Comparison of ENCODE assay signal across 1 cellular context in genomic region chr18:31610841-31611240, GRCh38.
TF ChIP-seq lines count a peak whose summit lies in the region.

No MANE protein-coding gene starts in this region.

TF ChIP-seq in GM23338, 12 proteins besides CTCF, POLR2A, EP300 and RAD21 (continued from another document):
- TF ChIP-seq ETS1 (IDR thresholded peaks at IDR 0.05) = no peak
TF ChIP-seq in GM23338: peak in this region for 0.
